Comparison of ENCODE assay signal across 17 cellular contexts in the genomic region with DNA sequence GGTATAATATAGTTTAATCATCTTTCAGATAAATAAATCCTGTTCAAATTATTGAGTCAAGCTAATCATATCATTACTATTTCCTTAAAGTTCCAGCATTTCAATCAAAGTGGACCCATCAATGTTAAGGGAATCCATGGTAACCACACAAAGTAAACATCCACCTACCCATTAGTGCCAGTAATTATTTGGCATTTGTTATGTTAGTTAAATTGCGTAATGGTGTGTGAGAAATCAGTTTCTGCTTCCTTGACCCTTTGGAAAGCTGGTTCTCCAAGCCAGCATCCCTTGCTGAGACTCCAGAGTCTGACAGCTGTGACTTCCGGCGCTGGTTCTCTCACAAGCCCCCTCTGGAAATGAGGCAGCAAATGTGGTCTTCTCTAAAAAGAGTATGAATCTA.
DNase-seq lines count a peak whose midpoint lies in the region; ATAC-seq, FAIRE-seq and TF ChIP-seq lines count a peak whose summit lies in the region.
"Had no signal": no experiment of that assay in that cellular context is flagged by ENCODE, and none has a peak within 500 bp of the region (broad histone marks: within the 10 kb centered on the region; RNA-seq: fewer than 3 reads in every experiment).

No MANE protein-coding gene starts in this region.

- no peak overlapping the region for H3K23ac ChIP-seq in H1 (ENCODE audit: insufficient read length)

- H4K20me1 ChIP-seq in H1 (replicated peaks in 1 of 2; ENCODE audit: control insufficient read depth in 1 of 2, insufficient read depth in 2 of 2, low read length in 2 of 2) (no peaks in the 10 kb centered on the region), SK-N-SH (ENCODE audit: insufficient read depth) (no peaks in the 10 kb centered on the region)
- H4K20me1 ChIP-seq: BLaER1 treated with 17β-estradiol and CSF1 and Interleukin-3, amounts not matched to agents 10 nM and 100 nM had no signal

- no peak for ATAC-seq in activated naive CD4-positive, alpha-beta T cell treated with anti-CD3 and anti-CD28 coated beads, Interleukin-2, amount 50 U/mL, for 72 hours
- no peak for ATAC-seq in activated CD4-positive, CD25-positive, alpha-beta regulatory T cell treated with anti-CD3 and anti-CD28 coated beads, Interleukin-2, amount 50 U/mL, for 24 hours

- H3K4ac ChIP-seq in H1 (replicated peaks; ENCODE audit: insufficient read length, low read depth, low read length) = no peak overlapping the region

- POLR2A ChIA-PET in H1 (lab: Charles Lee; ENCODE audit: partially characterized antibody) = interaction anchor here (1.2 kb wide), 1 partner anchor 12 kb away, joined by 3 read pairs; no protein-coding TSS in a partner anchor
- POLR2A ChIA-PET in SK-N-SH (lab: Yijun Ruan, JAX) = no interaction called here

- peaks cover 0 to 12% (median 3%) of the 10 kb centered on the region in 4 experiments; a peak in 2 of 7 replicates for H3K4me1 ChIP-seq in H1 (replicated peaks in 1 of 4; ENCODE audit: control insufficient read depth in 3 of 4, insufficient read depth in 4 of 4, low read length in 3 of 4)
- H3K4me1 ChIP-seq in SK-N-SH (ENCODE audit: control insufficient read depth in 1 of 2, insufficient read depth in 2 of 2, low read depth in 1 of 2, low read length in 1 of 2) = peaks cover 0 to 3% of the 10 kb centered on the region in 2 experiments; a peak in 2 of 4 replicates

- H2BK15ac ChIP-seq in H1 (ENCODE audit: low read length) = no peak overlapping the region

- no peak overlapping the region for H2BK120ac ChIP-seq in H1 (replicated peaks; ENCODE audit: low read depth, low read length)

- H3K23me2 ChIP-seq in H1 (ENCODE audit: low read depth, low read length) = no peaks in the 10 kb centered on the region; the same call in 1 of the 2 replicates

- TF ChIP-seq RAD21 in H1 (IDR thresholded peaks at IDR 0.05 in 1 of 2, conservative IDR thresholded peaks at IDR 0.05 in 1 of 2; ENCODE audit: low read depth in 2 of 2, low read length in 2 of 2) (no peak), SK-N-SH (IDR thresholded peaks at IDR 0.05; ENCODE audit: low read length) (no peak)

- no peak for TF ChIP-seq POLR2A in H1 (IDR thresholded peaks at IDR 0.05; ENCODE audit: control extremely low read depth in 1 of 2, low read depth in 2 of 2, low read length in 2 of 2)

- no peaks in the 10 kb centered on the region for H3K27me3 ChIP-seq in H1 (replicated peaks in 1 of 4; ENCODE audit: control insufficient read depth in 3 of 4, extremely low read depth in 1 of 4, insufficient read depth in 3 of 4, low read length in 3 of 4)
- no peaks in the 10 kb centered on the region for H3K27me3 ChIP-seq in SK-N-SH (ENCODE audit: insufficient read depth)
- H3K27me3 ChIP-seq: BLaER1 treated with 17β-estradiol and CSF1 and Interleukin-3, amounts not matched to agents 10 nM and 100 nM had no signal

- H4K5ac ChIP-seq in H1 (ENCODE audit: insufficient read length, low read depth, low read length) = no peak overlapping the region

- H4K8ac ChIP-seq in H1 (ENCODE audit: extremely low read depth, insufficient read depth, low read length) = peak overlapping the region; percentile 57; the same call in 1 of the 2 replicates

- no peak for TF ChIP-seq EP300 in H1 (IDR thresholded peaks at IDR 0.05; ENCODE audit: borderline replicate concordance in 1 of 2, low read depth in 2 of 2, low read length in 2 of 2)
- TF ChIP-seq EP300 in SK-N-SH (IDR thresholded peaks at IDR 0.05; ENCODE audit: borderline replicate concordance in 1 of 2, low read depth in 1 of 2, low read length in 1 of 2) = no peak

- DNase-seq in GM03348 (ENCODE audit: low spot score) = peak; percentile 4
- DNase-seq in NCI-H1417 (lab: John Stamatoyannopoulos, UW) = peak in 2 of 3 experiments; percentile 55 to 92
- no peak for DNase-seq in H1 (ENCODE audit: low read depth in 1 of 2, low spot score in 2 of 2)
- peak; percentile 15 for DNase-seq in myocyte (ENCODE audit: low read depth)
- DNase-seq in mucosa of gallbladder (ENCODE audit: low spot score) = no peak
- no peak for DNase-seq in activated naive CD4-positive, alpha-beta T cell treated with anti-CD3 and anti-CD28 coated beads, Interleukin-2, amount 50 U/mL, for 72 hours (ENCODE audit: low spot score in 2 of 2)
- DNase-seq in SK-N-SH = no peak
- DNase-seq: activated CD4-positive, CD25-positive, alpha-beta regulatory T cell; activated naive CD4-positive, alpha-beta T cell treated with anti-CD3 and anti-CD28 coated beads, Interleukin-2, amount 50 U/mL, for 16 hours; kidney; NCI-H1694 treated with DMSO at 0.1 percent for 48 hours; NCI-H526; posterior cingulate gyrus had no signal

- no peaks in the 10 kb centered on the region for H3K36me3 Mint-ChIP-seq in activated naive CD4-positive, alpha-beta T cell treated with anti-CD3 and anti-CD28 coated beads, Interleukin-2, amount 50 U/mL, for 72 hours

- no peak overlapping the region for H2AFZ ChIP-seq in H1 (ENCODE audit: low read length)
- no peak overlapping the region for H2AFZ ChIP-seq in SK-N-SH (ENCODE audit: low read depth)

- H2BK12ac ChIP-seq in H1 (ENCODE audit: low read depth, low read length) = no peak overlapping the region

- H2BK20ac ChIP-seq in H1 (ENCODE audit: low read length) = no peak overlapping the region

- no peak overlapping the region for H4K91ac ChIP-seq in H1 (replicated peaks; ENCODE audit: insufficient read length, low read length)

- H3K14ac ChIP-seq in H1 (ENCODE audit: insufficient read length) = no peak overlapping the region

- 85% methylated on average over 3 of the region's 3 CpGs; no CpG with 5 or more reads in 1 of the 2 experiments for WGBS in H1 (ENCODE audit: extremely low coverage in 1 of 2, insufficient coverage in 1 of 2, insufficient read length in 1 of 2, insufficient replicate concordance in 2 of 2, low coverage in 1 of 2, low lambda C conversion rate in 2 of 2, missing lambda C conversion rate in 1 of 2), 2 experiments
- 100% methylated on average over 3 of the region's 3 CpGs for WGBS in SK-N-SH (ENCODE audit: low lambda C conversion rate)

- H3K36me3 ChIP-seq in H1 (ENCODE audit: control insufficient read depth in 2 of 4, insufficient read depth in 4 of 4, low read length in 3 of 4) (no peaks in the 10 kb centered on the region), SK-N-SH (replicated peaks in 1 of 2; ENCODE audit: control insufficient read depth in 1 of 2, insufficient read depth in 2 of 2, low read length in 1 of 2) (no peaks in the 10 kb centered on the region)
- H3K36me3 ChIP-seq: BLaER1 treated with 17β-estradiol and CSF1 and Interleukin-3, amounts not matched to agents 10 nM and 100 nM had no signal

- no peak overlapping the region for H3K56ac ChIP-seq in H1 (replicated peaks; ENCODE audit: insufficient read length, low read depth, low read length)

- H2AK5ac ChIP-seq in H1 (ENCODE audit: low read depth, low read length) = no peak overlapping the region

- no peaks in the 10 kb centered on the region for H3K79me2 ChIP-seq in H1 (ENCODE audit: control insufficient read depth in 1 of 2, insufficient read depth in 2 of 2, low read length in 2 of 2)
- no peaks in the 10 kb centered on the region for H3K79me2 ChIP-seq in SK-N-SH (ENCODE audit: insufficient read depth)

- no peak overlapping the region for H3K18ac ChIP-seq in H1 (ENCODE audit: extremely low read depth, low read length)

- H3K79me1 ChIP-seq in H1 (ENCODE audit: low read depth, low read length) = no peaks in the 10 kb centered on the region

- TF ChIP-seq CTCF in H1 (IDR thresholded peaks at IDR 0.05; ENCODE audit: control extremely low read depth in 1 of 3, insufficient read depth in 1 of 3, low read depth in 1 of 3, low read length in 3 of 3) (no peak), SK-N-SH (IDR thresholded peaks at IDR 0.05) (no peak)

- no peak overlapping the region for H3K9ac ChIP-seq in H1 (replicated peaks in 1 of 4; ENCODE audit: extremely low read depth in 1 of 4, low read depth in 3 of 4, low read length in 3 of 4)
- H3K9ac ChIP-seq in SK-N-SH = no peak overlapping the region
- H3K9ac ChIP-seq: BLaER1 treated with 17β-estradiol and CSF1 and Interleukin-3, amounts not matched to agents 10 nM and 100 nM had no signal

- H3K27ac ChIP-seq in H1 (ENCODE audit: low read depth, low read length) (no peak overlapping the region), SK-N-SH (ENCODE audit: low read depth in 2 of 2, low read length in 1 of 2) (no peak overlapping the region)
- H3K27ac ChIP-seq: BLaER1 treated with 17β-estradiol and CSF1 and Interleukin-3, amounts not matched to agents 10 nM and 100 nM had no signal

- no peaks in the 10 kb centered on the region for H3K9me3 ChIP-seq in H1 (ENCODE audit: insufficient read depth in 2 of 2, low read depth in 1 of 2, low read length in 1 of 2)
- no peaks in the 10 kb centered on the region for H3K9me3 ChIP-seq in SK-N-SH
- H3K9me3 ChIP-seq: BLaER1 treated with 17β-estradiol and CSF1 and Interleukin-3, amounts not matched to agents 10 nM and 100 nM had no signal

- H3K4me3 ChIP-seq in H1 (ENCODE audit: extremely low read depth in 1 of 4, insufficient read depth in 2 of 4, low read depth in 3 of 4, low read length in 4 of 4) (no peak overlapping the region), SK-N-SH (ENCODE audit: low read depth in 2 of 2, low read length in 1 of 2) (no peak overlapping the region)
- H3K4me3 ChIP-seq: BLaER1 treated with 17β-estradiol and CSF1 and Interleukin-3, amounts not matched to agents 10 nM and 100 nM had no signal

- no peak overlapping the region for H2BK5ac ChIP-seq in H1 (ENCODE audit: low read depth, low read length)

- no peaks in the 10 kb centered on the region for H3K9me2 ChIP-seq in SK-N-SH

- H3K27ac Mint-ChIP-seq in activated naive CD4-positive, alpha-beta T cell treated with anti-CD3 and anti-CD28 coated beads, Interleukin-2, amount 50 U/mL, for 72 hours = no peak overlapping the region
- H3K27ac Mint-ChIP-seq: IgD-negative memory B cell had no signal

- no peaks in the 10 kb centered on the region for H3K9me3 Mint-ChIP-seq in activated naive CD4-positive, alpha-beta T cell treated with anti-CD3 and anti-CD28 coated beads, Interleukin-2, amount 50 U/mL, for 72 hours
- H3K9me3 Mint-ChIP-seq: effector memory CD8-positive, alpha-beta T cell; IgD-negative memory B cell had no signal

- FAIRE-seq in H1 (lab: Jason Lieb, UNC) = no peak
- FAIRE-seq: kidney had no signal

- CTCF ChIA-PET in H1 (lab: Charles Lee; ENCODE audit: partially characterized antibody) = no interaction called here
- CTCF ChIA-PET in SK-N-SH (lab: Yijun Ruan, JAX) = interaction anchor here (1.3 kb wide), 1 partner anchor 11 kb away, joined by 5 read pairs; no protein-coding TSS in a partner anchor

- H3F3A ChIP-seq in SK-N-SH (replicated peaks; ENCODE audit: insufficient read depth) = no peaks in the 10 kb centered on the region

- H3K4me2 ChIP-seq in H1 (ENCODE audit: insufficient read depth in 1 of 2, low read depth in 2 of 2, low read length in 2 of 2) (no peak overlapping the region), SK-N-SH (no peak overlapping the region)
- H3K4me2 ChIP-seq: BLaER1 treated with 17β-estradiol and CSF1 and Interleukin-3, amounts not matched to agents 10 nM and 100 nM had no signal

TF ChIP-seq in SK-N-SH, 30 proteins besides CTCF, POLR2A, EP300 and RAD21 (continues in another document):
- TF ChIP-seq RFX5 (IDR thresholded peaks at IDR 0.05; ENCODE audit: low read length) (no peak), TCF12 (IDR thresholded peaks at IDR 0.05) (no peak), RXRA (IDR thresholded peaks at IDR 0.05; ENCODE audit: borderline replicate concordance, low read depth) (no peak), FOSL2 (IDR thresholded peaks at IDR 0.05; ENCODE audit: borderline replicate concordance, low read depth) (no peak), POLR2AphosphoS5 (IDR thresholded peaks at IDR 0.05; ENCODE audit: low read depth, low read length) (no peak)

Comparison
In these comparisons a context has a peak if more than half of its experiments do, and no peak if none do; other contexts are left out.
1. DNase-seq: peak in GM03348 (single experiment), NCI-H1417 (2 of 3) and myocyte (single experiment); none in H1 (0 of 2), mucosa of gallbladder (single experiment), activated naive CD4-positive, alpha-beta T cell treated with anti-CD3 and anti-CD28 coated beads, Interleukin-2, amount 50 U/mL, for 72 hours (0 of 2) and SK-N-SH (single experiment).